Comparison of ENCODE assay signal across 8 cellular contexts in the genomic region with DNA sequence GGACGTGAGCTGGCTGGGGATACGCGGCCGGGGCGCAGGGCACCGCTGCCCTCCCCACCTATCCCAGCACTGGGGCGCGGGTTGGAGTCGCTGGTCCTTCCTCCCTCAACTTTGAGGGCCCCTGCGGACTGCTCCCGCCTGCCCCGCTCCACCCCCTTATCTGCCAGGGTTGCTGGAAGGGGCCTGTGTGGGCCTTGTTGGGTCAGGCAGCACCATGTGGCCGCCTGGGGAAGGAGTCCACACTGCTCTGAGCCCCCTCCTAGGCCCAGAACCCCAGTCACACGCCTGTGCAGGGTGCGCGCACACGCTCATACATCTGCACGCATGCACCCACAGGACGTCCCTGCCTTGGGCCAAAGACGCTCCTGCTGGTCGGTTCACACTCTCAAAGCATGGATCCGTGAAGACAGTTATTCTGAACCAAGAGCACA. TPM values are rescaled to one million over a fixed set of nuclear protein-coding genes. Genes with fewer than 3 reads are reported as not detected.
DNase-seq lines count a peak whose midpoint lies in the region; ATAC-seq, FAIRE-seq and TF ChIP-seq lines count a peak whose summit lies in the region.

No MANE protein-coding gene starts in this region.

- no peak overlapping the region for H3K27ac Mint-ChIP-seq in activated CD4-positive, alpha-beta memory T cell treated with anti-CD3 and anti-CD28 coated beads, Interleukin-2, amount 10 ng/mL, durations not matched to agents 7 days and 5 days

- TF ChIP-seq EP300 in sigmoid colon (IDR thresholded peaks at IDR 0.05), result no peak

- TF ChIP-seq CTCF in sigmoid colon (IDR thresholded peaks at IDR 0.05), result no peak

- CTCF ChIA-PET in activated CD4-positive, alpha-beta memory T cell treated with anti-CD3 and anti-CD28 coated beads, Interleukin-2, amount 10 ng/mL, durations not matched to agents 7 days and 5 days (lab: Charles Lee), result interaction anchor here (1.4 kb wide), 1 partner anchor 75 kb away, joined by 4 read pairs; no protein-coding TSS in a partner anchor

- no peaks in the 10 kb centered on the region for H3K9me3 Mint-ChIP-seq in activated CD4-positive, alpha-beta memory T cell treated with anti-CD3 and anti-CD28 coated beads, Interleukin-2, amount 10 ng/mL, durations not matched to agents 7 days and 5 days

- ATAC-seq in left cardiac atrium (peak; percentile 29 to 35), GM21786 (IDR thresholded peaks at IDR 0.05; ENCODE audit: unreplicated experiment) (no peak), HG02852 (IDR thresholded peaks at IDR 0.05; ENCODE audit: unreplicated experiment) (no peak)

- H3K4me1 Mint-ChIP-seq in activated CD4-positive, alpha-beta memory T cell treated with anti-CD3 and anti-CD28 coated beads, Interleukin-2, amount 10 ng/mL, durations not matched to agents 7 days and 5 days, result no peaks in the 10 kb centered on the region

- peaks cover 45% of the 10 kb centered on the region for H3K27me3 Mint-ChIP-seq in activated CD4-positive, alpha-beta memory T cell treated with anti-CD3 and anti-CD28 coated beads, Interleukin-2, amount 10 ng/mL, durations not matched to agents 7 days and 5 days

- H3K9me3 ChIP-seq in sigmoid colon, result no peaks in the 10 kb centered on the region

- in situ Hi-C loops in G401 (cut with HindIII; ENCODE audit: low sequenced_read_pairs), result no loop called here

- 26 to 36% methylated on average over 22 of the region's 22 CpGs for WGBS in sigmoid colon, 2 donors

- POLR2A ChIA-PET in activated CD4-positive, alpha-beta memory T cell treated with anti-CD3 and anti-CD28 coated beads, Interleukin-2, amount 10 ng/mL, durations not matched to agents 7 days and 5 days (lab: Charles Lee), result no interaction called here

- H3K27me3 ChIP-seq in sigmoid colon, result no peaks in the 10 kb centered on the region

- H3K4me3 ChIP-seq in sigmoid colon, result peak overlapping the region; percentile 45 to 70 (median 62)

- peak overlapping the region; percentile 19 to 59 (median 48) for H3K27ac ChIP-seq in sigmoid colon

- DNase-seq in G401 (ENCODE audit: low spot score), result peak; percentile 61
- DNase-seq in activated CD4-positive, alpha-beta memory T cell treated with anti-CD3 and anti-CD28 coated beads, Interleukin-2, amount 10 ng/mL, durations not matched to agents 7 days and 5 days, result no peak
- peak; percentile 27 for DNase-seq in left cardiac atrium
- no peak for DNase-seq in sigmoid colon
- DNase-seq in RCC 7860 (ENCODE audit: low spot score), result no peak
- DNase-seq in GM12891 (ENCODE audit: insufficient read length, low spot score), result no peak

- no peaks in the 10 kb centered on the region for H3K36me3 ChIP-seq in sigmoid colon

- no peaks in the 10 kb centered on the region for H3K36me3 Mint-ChIP-seq in activated CD4-positive, alpha-beta memory T cell treated with anti-CD3 and anti-CD28 coated beads, Interleukin-2, amount 10 ng/mL, durations not matched to agents 7 days and 5 days (ENCODE audit: low read depth)

- intact Hi-C loops in left cardiac atrium (cut with DNase I), result no loop called here
- intact Hi-C loops in sigmoid colon (cut with DNase I), result no loop called here

- FAIRE-seq in RCC 7860 (lab: Jason Lieb, UNC) (no peak), GM12891 (lab: Jason Lieb, UNC) (no peak)

- no peak for TF ChIP-seq POLR2A in sigmoid colon (IDR thresholded peaks at IDR 0.05)
- TF ChIP-seq POLR2A in GM12891 (IDR thresholded peaks at IDR 0.05; ENCODE audit: low read depth, low read length), result no peak

- peaks cover 0 to 32% (median 19%) of the 10 kb centered on the region in 4 donors for H3K4me1 ChIP-seq in sigmoid colon

- H3K4me3 Mint-ChIP-seq in activated CD4-positive, alpha-beta memory T cell treated with anti-CD3 and anti-CD28 coated beads, Interleukin-2, amount 10 ng/mL, durations not matched to agents 7 days and 5 days, result peak overlapping the region; percentile 11

TF ChIP-seq in GM12891, 5 proteins besides CTCF, POLR2A, EP300 and RAD21:
- TF ChIP-seq POLR2AphosphoS5 (IDR thresholded peaks at IDR 0.05; ENCODE audit: low read depth, low read length), result no peak
- no peak for TF ChIP-seq POU2F2 (IDR thresholded peaks at IDR 0.05; ENCODE audit: low read depth, low read length)

RNA-seq across cellular contexts. Expression of a gene that starts 0.6 kb away (rescaled TPM):
- 21.4 and 26.5 TPM in 2 replicates for total RNA-seq in G401 (2014; rRNA removed; shearing (Covaris generic))
- under 1 TPM; 0.05 to 0.08 TPM for total RNA-seq in activated CD4-positive, alpha-beta memory T cell treated with anti-CD3 and anti-CD28 coated beads, Interleukin-2, amount 10 ng/mL, durations not matched to agents 7 days and 5 days
- total RNA-seq in left cardiac atrium, result 10 to 100 TPM; 11.6 to 13.1 TPM
- 10 to 100 TPM in 2 of 4 donors, 1 to 10 TPM in 2; 6.7 to 18.3 (median 11.6) TPM for total RNA-seq in sigmoid colon
- polyA plus RNA-seq in sigmoid colon, result 1 to 10 TPM in 2 of 3 donors, under 1 TPM in 1; 0.23 to 1.8 (median 1.8) TPM
- polyA plus RNA-seq in GM12891 (2012; ENCODE audit: low read depth, missing spikeins), result 0.14 TPM

Comparison
In these comparisons a context has a peak if more than half of its experiments do, and no peak if none do; other contexts are left out.
1. DNase-seq: peak in G401 (single experiment) and left cardiac atrium (single experiment); none in activated CD4-positive, alpha-beta memory T cell treated with anti-CD3 and anti-CD28 coated beads, Interleukin-2, amount 10 ng/mL, durations not matched to agents 7 days and 5 days (single experiment), sigmoid colon (single experiment), RCC 7860 (single experiment) and GM12891 (single experiment).
2. ATAC-seq: peak in left cardiac atrium (2 of 2); none in GM21786 (single experiment) and HG02852 (single experiment).
3. RNA of a gene that starts 0.6 kb away (total RNA-seq): 21.4 to 26.5 TPM in G401, 6.7 to 18.3 TPM in sigmoid colon and 11.6 to 13.1 TPM in left cardiac atrium; 0.05 to 0.08 TPM in activated CD4-positive, alpha-beta memory T cell treated with anti-CD3 and anti-CD28 coated beads, Interleukin-2, amount 10 ng/mL, durations not matched to agents 7 days and 5 days; every median in the first group is over 4 times any median in the second.